Comparison of ENCODE assay signal across 8 cellular contexts in genomic region chr1:84689514-84690396, GRCh38. TPM values are rescaled to one million over a fixed set of nuclear protein-coding genes. Genes with fewer than 3 reads are reported as not detected.
DNase-seq lines count a peak whose midpoint lies in the region; ATAC-seq and TF ChIP-seq lines count a peak whose summit lies in the region.

No MANE protein-coding gene starts in this region.

- BruUV-seq in OCI-LY7 (replicated peaks; lab: Mats Ljungman, UMichigan) (TSS peak; percentile 52), mammary epithelial cell (replicated peaks; lab: Mats Ljungman, UMichigan) (no TSS peak)

- H3K9me2 ChIP-seq in OCI-LY7 (ENCODE audit: insufficient read depth, low read length), result no peaks in the 10 kb centered on the region

- H3K79me2 ChIP-seq in OCI-LY7 (ENCODE audit: insufficient read depth, low read depth, low read length), result peaks cover 62% of the 10 kb centered on the region
- H3K79me2 ChIP-seq in mammary epithelial cell (ENCODE audit: insufficient read depth, low read length), result peaks cover 41% of the 10 kb centered on the region

- dilution Hi-C loops in mammary epithelial cell (cut with HindIII; ENCODE audit: low sequenced_read_pairs), result no loop called here

- H3K4me1 ChIP-seq in BE2C, result no peaks in the 10 kb centered on the region
- peaks cover 48% of the 10 kb centered on the region for H3K4me1 ChIP-seq in OCI-LY7 (ENCODE audit: insufficient read depth, low read length, poor library complexity, severe bottlenecking)
- H3K4me1 ChIP-seq in mammary epithelial cell (ENCODE audit: insufficient read depth, low read length), result peaks cover 17% of the 10 kb centered on the region

- POLR2A ChIA-PET in OCI-LY7 (lab: Charles Lee), result interaction anchor here (0.6 to 1.9 kb wide), 10 partner anchors 10 to 546 kb away, joined by 3 to 6 read pairs (median 4); partner anchors contain the start of genes GNG5, PRKACB and SPATA1

- DNase-seq in BE2C, result peak; percentile 47
- DNase-seq in OCI-LY7 (ENCODE audit: low spot score), result peak; percentile 69
- DNase-seq in mammary epithelial cell, result no peak
- peak; percentile 40 for DNase-seq in kidney tubule cell (ENCODE audit: low spot score)
- peak; percentile 20 for DNase-seq in stimulated activated CD8-positive, alpha-beta memory T cell treated with anti-CD3 and anti-CD28 coated beads, Interleukin-12 subunit alpha, Interleukin-12 subunit beta, amount 100 ng/mL, for 1 hour (ENCODE audit: low read depth)
- DNase-seq in epidermal melanocyte (ENCODE audit: insufficient read length, low spot score), result no peak

- H4K20me1 ChIP-seq in OCI-LY7 (ENCODE audit: insufficient read depth, low read length), result peaks cover 25% of the 10 kb centered on the region; the same call in 1 of the 2 replicates
- no peaks in the 10 kb centered on the region for H4K20me1 ChIP-seq in mammary epithelial cell (ENCODE audit: insufficient read depth, low read length)

- H3K27me3 ChIP-seq in BE2C, result no peaks in the 10 kb centered on the region
- H3K27me3 ChIP-seq in mammary epithelial cell (ENCODE audit: insufficient read depth, low read length), result no peaks in the 10 kb centered on the region

- H3K9me3 ChIP-seq in BE2C, result no peaks in the 10 kb centered on the region
- no peaks in the 10 kb centered on the region for H3K9me3 ChIP-seq in OCI-LY7 (ENCODE audit: low read length)
- no peaks in the 10 kb centered on the region for H3K9me3 ChIP-seq in mammary epithelial cell (replicated peaks; ENCODE audit: insufficient read depth, low read length)

- intact Hi-C loops in OCI-LY7 (cut with micrococcal nuclease; ENCODE audit: unreplicated experiment), result loop anchor here (1.0 to 10.0 kb wide), 8 partner anchors 69 to 925 kb away; partner anchors contain the start of genes BCL10, CTBS, GNG5 and MCOLN2
- intact Hi-C loops in mammary epithelial cell (cut with micrococcal nuclease), result loop anchor here (2.0 to 10.0 kb wide), 2 partner anchors 63 to 155 kb away; no protein-coding TSS in a partner anchor

- 2% methylated on average over 28 of the region's 67 CpGs for WGBS in mammary epithelial cell (ENCODE audit: low coverage, missing lambda C conversion rate)

- peak; percentile 25 for ATAC-seq in GM18508 (IDR thresholded peaks at IDR 0.05; ENCODE audit: insufficient read depth, unreplicated experiment)
- peak; percentile 30 for ATAC-seq in HG03378 (IDR thresholded peaks at IDR 0.05; ENCODE audit: unreplicated experiment)

- CTCF ChIA-PET in OCI-LY7 (lab: Charles Lee; ENCODE audit: unreplicated experiment) (no interaction called here), mammary epithelial cell (lab: Charles Lee; ENCODE audit: low non-redundant PET) (no interaction called here)

- H3K4me3 ChIP-seq in BE2C (ENCODE audit: low read depth, low read length) (peak overlapping the region; percentile 65), OCI-LY7 (ENCODE audit: low read depth, low read length, poor library complexity, severe bottlenecking) (peak overlapping the region; percentile 84), mammary epithelial cell (replicated peaks in 1 of 3; ENCODE audit: insufficient read depth in 1 of 3, low read depth in 2 of 3, low read length in 3 of 3) (peak overlapping the region; percentile 75 to 83 (median 79))

- peak overlapping the region; percentile 93 for H2AFZ ChIP-seq in OCI-LY7 (ENCODE audit: low read length)
- H2AFZ ChIP-seq in mammary epithelial cell (ENCODE audit: low read depth, low read length), result peak overlapping the region; percentile 96

- TF ChIP-seq CTCF in BE2C (IDR thresholded peaks at IDR 0.05; ENCODE audit: low read depth, low read length) (peak; percentile 36), OCI-LY7 (conservative IDR thresholded peaks at IDR 0.05; ENCODE audit: low read length) (peak; percentile 64), mammary epithelial cell (conservative IDR thresholded peaks at IDR 0.05 in 1 of 2, IDR thresholded peaks at IDR 0.05 in 1 of 2; ENCODE audit: extremely low read depth in 1 of 2, insufficient read depth in 1 of 2, low read depth in 1 of 2, low read length in 2 of 2) (peak; percentile 18 to 32)

- in situ Hi-C loops in mammary epithelial cell (cut with MboI; ENCODE audit: low sequenced_read_pairs in 2 of 2), result no loop called here

- H3K4me2 ChIP-seq in OCI-LY7 (ENCODE audit: low read length) (peak overlapping the region; percentile 95), mammary epithelial cell (ENCODE audit: insufficient read depth, low read depth, low read length) (peak overlapping the region; percentile 95)

- H3K36me3 ChIP-seq in BE2C (no peaks in the 10 kb centered on the region), OCI-LY7 (ENCODE audit: insufficient read depth, low read length) (no peaks in the 10 kb centered on the region; the same call in 1 of the 2 replicates), mammary epithelial cell (ENCODE audit: insufficient read depth, low read length) (no peaks in the 10 kb centered on the region)

- peak overlapping the region; percentile 56 for H3K9ac ChIP-seq in mammary epithelial cell (ENCODE audit: insufficient read depth, low read length)

- peak overlapping the region; percentile 77 for H3K27ac ChIP-seq in OCI-LY7 (ENCODE audit: low read depth, low read length, poor library complexity, severe bottlenecking)
- peak overlapping the region; percentile 46 for H3K27ac ChIP-seq in mammary epithelial cell (ENCODE audit: insufficient read depth, low read depth, low read length)

RNA-seq across cellular contexts. Expression of gene SSX2IP, which starts 0.5 kb away (rescaled TPM):
- polyA plus RNA-seq in BE2C (2012; ENCODE audit: insufficient read depth, insufficient read length, low read depth), result 5.9 TPM
- 24.1 and 29.9 TPM in 2 replicates for total RNA-seq in OCI-LY7 (2014; rRNA removed; shearing (Covaris generic))
- total RNA-seq in OCI-LY7 (2022) (24.4 and 28.1 TPM in 2 replicates), mammary epithelial cell (10 to 100 TPM; 11.3 to 22.5 TPM)
- polyA plus RNA-seq in mammary epithelial cell, result 5.2 TPM
- 2.7 TPM for polyA minus RNA-seq in mammary epithelial cell

Comparison
In these comparisons a context has a peak if more than half of its experiments do, and no peak if none do; other contexts are left out.
1. DNase-seq: peak in BE2C (single experiment), OCI-LY7 (single experiment), kidney tubule cell (single experiment) and stimulated activated CD8-positive, alpha-beta memory T cell treated with anti-CD3 and anti-CD28 coated beads, Interleukin-12 subunit alpha, Interleukin-12 subunit beta, amount 100 ng/mL, for 1 hour (single experiment); none in mammary epithelial cell (single experiment) and epidermal melanocyte (single experiment).
2. Peak in every context shown above with its lines, with median percentiles within 50 percentile points of each other: H3K4me3 ChIP-seq and CTCF ChIP-seq.